In the genomic region with DNA sequence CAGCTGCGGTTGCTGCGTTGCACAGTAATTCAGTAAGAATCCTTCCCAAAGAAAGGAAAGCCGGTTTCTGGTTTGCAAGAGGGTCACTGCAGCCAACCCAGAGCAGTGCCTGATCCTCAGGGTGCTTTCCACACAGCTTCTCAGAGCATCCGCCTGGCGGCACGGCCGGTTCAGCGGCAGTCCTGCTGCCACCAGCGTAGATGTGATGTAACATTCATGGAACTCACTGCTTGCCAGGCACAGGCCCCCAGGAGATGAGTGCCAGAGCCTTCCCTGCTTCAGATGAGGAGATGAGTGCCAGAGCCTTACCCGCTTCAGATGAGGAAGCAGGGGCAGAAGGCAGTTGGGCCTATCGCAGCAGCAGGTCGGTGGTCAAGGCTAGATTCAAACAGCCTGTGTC, we compare ENCODE assay signal across 22 cellular contexts.
"Had no signal": no experiment of that assay in that cellular context is flagged by ENCODE, and none has a peak within 500 bp of the region (broad histone marks: within the 10 kb centered on the region; RNA-seq: fewer than 3 reads in every experiment).

No MANE protein-coding gene starts in this region.

- H3K4me1 ChIP-seq: adrenal gland, ascending aorta, left ventricle myocardium inferior, suprapubic skin, tibial artery had no signal

- DNase-seq: activated B cell treated with CpG ODN at 0.5 μM for 24 hours; activated CD4-positive, alpha-beta T cell treated with anti-CD3 and anti-CD28 coated beads for 36 hours; activated naive CD4-positive, alpha-beta T cell treated with anti-CD3 and anti-CD28 coated beads for 36 hours; activated naive CD8-positive, alpha-beta T cell treated with anti-CD3 and anti-CD28 coated beads for 36 hours; activated T-cell treated with anti-CD3 and anti-CD28 coated beads for 4 hours; activated T-cell treated with anti-CD3 and anti-CD28 coated beads, Interleukin-2, amount 50 U/mL, for 72 hours; adrenal gland; effector CD8-positive, alpha-beta T cell; esophagus squamous epithelium; glutamatergic neuron; left ventricle myocardium inferior; naive B cell; nephron progenitor cell; small intestine; stimulated activated naive CD4-positive, alpha-beta T cell; T-helper 2 cell had no signal

- ATAC-seq: activated CD4-positive, alpha-beta T cell treated with anti-CD3 and anti-CD28 coated beads for 36 hours; activated T-cell treated with anti-CD3 and anti-CD28 coated beads, Interleukin-2, amount 50 U/mL, for 72 hours; sciatic nerve had no signal

- H3K36me3 ChIP-seq: adrenal gland, ascending aorta, neutrophil had no signal

- H3K27ac ChIP-seq: adrenal gland, ascending aorta, epithelial cell of prostate, esophagus squamous epithelium, left ventricle myocardium inferior, neutrophil, suprapubic skin, tibial artery had no signal

- H3K9me3 ChIP-seq: adrenal gland, ascending aorta, esophagus squamous epithelium, neutrophil, suprapubic skin, tibial artery had no signal

- H3K4me3 ChIP-seq: adrenal gland, ascending aorta, esophagus squamous epithelium, left ventricle myocardium inferior, suprapubic skin, tibial artery had no signal

- H3K27me3 ChIP-seq: adrenal gland, ascending aorta, esophagus squamous epithelium, neutrophil, suprapubic skin, tibial artery had no signal
